20 cellular contexts compared by ENCODE assay signal in the genomic region with DNA sequence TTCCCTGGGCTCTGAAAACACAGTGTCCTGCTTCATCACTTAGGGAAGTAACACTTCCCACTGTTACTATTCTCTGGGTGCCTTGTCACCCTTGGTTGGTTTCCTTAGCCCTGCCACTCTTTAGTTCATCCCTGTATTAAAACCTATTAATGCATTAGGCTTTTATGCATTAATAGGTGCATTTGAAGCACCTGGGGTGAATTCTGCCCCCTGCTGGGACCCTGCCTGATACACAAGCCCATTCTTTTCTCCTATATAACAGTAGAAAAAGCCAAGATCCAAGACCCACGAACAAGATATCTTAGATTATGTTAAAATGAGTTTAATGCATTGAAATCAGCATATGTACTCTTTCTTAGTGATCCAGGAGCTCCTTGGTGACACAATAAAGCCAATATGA.
DNase-seq lines count a peak whose midpoint lies in the region; ATAC-seq and TF ChIP-seq lines count a peak whose summit lies in the region.
"Had no signal": no experiment of that assay in that cellular context is flagged by ENCODE, and none has a peak within 500 bp of the region (broad histone marks: within the 10 kb centered on the region; RNA-seq: fewer than 3 reads in every experiment).

No MANE protein-coding gene starts in this region.

- H3K4me1 ChIP-seq in mammary epithelial cell (ENCODE audit: insufficient read depth, low read length) (no peaks in the 10 kb centered on the region), endodermal cell (ENCODE audit: control insufficient read depth, insufficient read depth, low read length) (no peaks in the 10 kb centered on the region)
- H3K4me1 ChIP-seq: HAP-1 had no signal

- no peaks in the 10 kb centered on the region for H4K20me1 ChIP-seq in mammary epithelial cell (ENCODE audit: insufficient read depth, low read length)

- no peak overlapping the region for H2AFZ ChIP-seq in mammary epithelial cell (ENCODE audit: low read depth, low read length)
- H2AFZ ChIP-seq: PC-9 had no signal

- CTCF ChIA-PET in MCF 10A (lab: Yijun Ruan, JAX) (no interaction called here), mammary epithelial cell (lab: Charles Lee; ENCODE audit: low non-redundant PET) (no interaction called here)

- H3K27me3 Mint-ChIP-seq in MCF 10A (ENCODE audit: insufficient read depth, unreplicated experiment): peaks cover 35% of the 10 kb centered on the region
- no peaks in the 10 kb centered on the region for H3K27me3 Mint-ChIP-seq in endodermal cell (ENCODE audit: insufficient read depth)

- H3K9me3 ChIP-seq in mammary epithelial cell (replicated peaks; ENCODE audit: insufficient read depth, low read length): no peaks in the 10 kb centered on the region
- H3K9me3 ChIP-seq in endodermal cell (ENCODE audit: control insufficient read depth, low read length): no peaks in the 10 kb centered on the region
- H3K9me3 ChIP-seq: HAP-1 had no signal

- no peak overlapping the region for H3K4me2 ChIP-seq in mammary epithelial cell (ENCODE audit: insufficient read depth, low read depth, low read length)
- H3K4me2 ChIP-seq: PC-9 had no signal

- H3K9ac ChIP-seq in mammary epithelial cell (ENCODE audit: insufficient read depth, low read length) (no peak overlapping the region), endodermal cell (ENCODE audit: extremely low read depth, low read length, poor library complexity, severe bottlenecking) (no peak overlapping the region)

- dilution Hi-C loops in mammary epithelial cell (cut with HindIII; ENCODE audit: low sequenced_read_pairs): no loop called here

- H3K4me3 Mint-ChIP-seq in MCF 10A (ENCODE audit: unreplicated experiment) (no peak overlapping the region), endodermal cell (no peak overlapping the region)
- H3K4me3 Mint-ChIP-seq: T-cell had no signal

- no peak for ATAC-seq in GM21390 (IDR thresholded peaks at IDR 0.05; ENCODE audit: unreplicated experiment)
- no peak for ATAC-seq in GM21515 (IDR thresholded peaks at IDR 0.05; ENCODE audit: unreplicated experiment)
- ATAC-seq: T-cell had no signal

- POLR2A ChIA-PET in MCF 10A (lab: Yijun Ruan, JAX): no interaction called here

- DNase-seq in MCF 10A (ENCODE audit: unreplicated experiment) (no peak), mammary epithelial cell (no peak), NB4 (ENCODE audit: low read depth) (no peak), endodermal cell (no peak), cortex of kidney (lab: John Stamatoyannopoulos, UW) (no peak), C1 segment of cervical spinal cord (lab: John Stamatoyannopoulos, UW) (no peak)
- DNase-seq: KBM-7, MV-4-11, NCI-H1694 treated with DMSO at 0.1 percent for 48 hours, NCI-H2081 treated with DMSO at 0.1 percent for 48 hours, NCI-H2171 treated with DMSO at 0.1 percent for 48 hours, NCI-H446, NCI-H526, PC-9, RPMI8226, SIG-M5, T-cell had no signal

- BruUV-seq in MCF 10A (replicated peaks; lab: Mats Ljungman, UMichigan): no TSS peak
- BruUV-seq in mammary epithelial cell (replicated peaks; lab: Mats Ljungman, UMichigan): no TSS peak

- H3K4me1 Mint-ChIP-seq in MCF 10A (ENCODE audit: insufficient read depth, unreplicated experiment) (no peaks in the 10 kb centered on the region), endodermal cell (peaks cover 3% of the 10 kb centered on the region)
- H3K4me1 Mint-ChIP-seq: T-cell had no signal

- 0% methylated on average over 1 of the region's 1 CpG for WGBS in mammary epithelial cell (ENCODE audit: low coverage, missing lambda C conversion rate)
- 100% methylated on average over 1 of the region's 1 CpG; no CpG with 5 or more reads in 1 of the 2 experiments for WGBS in endodermal cell (ENCODE audit: insufficient coverage in 1 of 2, insufficient read length in 1 of 2), 2 experiments

- TF ChIP-seq CTCF in MCF 10A (IDR thresholded peaks at IDR 0.05; ENCODE audit: unreplicated experiment) (peak; percentile 14), mammary epithelial cell (conservative IDR thresholded peaks at IDR 0.05 in 1 of 2, IDR thresholded peaks at IDR 0.05 in 1 of 2; ENCODE audit: extremely low read depth in 1 of 2, insufficient read depth in 1 of 2, low read depth in 1 of 2, low read length in 2 of 2) (no peak), NB4 (IDR thresholded peaks at IDR 0.05; ENCODE audit: low read depth, low read length) (peak; percentile 23), endodermal cell (conservative IDR thresholded peaks at IDR 0.05) (peak; percentile 50)

- TF ChIP-seq POLR2A in NB4 (IDR thresholded peaks at IDR 0.05; ENCODE audit: extremely low read depth, insufficient read length): no peak

- H3K36me3 Mint-ChIP-seq in MCF 10A (ENCODE audit: insufficient read depth, unreplicated experiment) (no peaks in the 10 kb centered on the region), endodermal cell (ENCODE audit: low read depth) (no peaks in the 10 kb centered on the region)
- H3K36me3 Mint-ChIP-seq: T-cell had no signal

- H3K27ac Mint-ChIP-seq in MCF 10A (ENCODE audit: low read depth, unreplicated experiment) (no peak overlapping the region), endodermal cell (no peak overlapping the region)
- H3K27ac Mint-ChIP-seq: T-cell had no signal

- H3K4me3 ChIP-seq in mammary epithelial cell (replicated peaks in 1 of 3; ENCODE audit: insufficient read depth in 1 of 3, low read depth in 2 of 3, low read length in 3 of 3): no peak overlapping the region
- no peak overlapping the region for H3K4me3 ChIP-seq in NB4 (ENCODE audit: low read depth, low read length)
- H3K4me3 ChIP-seq in endodermal cell (ENCODE audit: low read length): no peak overlapping the region
- H3K4me3 ChIP-seq: HAP-1, PC-9 had no signal

- in situ Hi-C loops in mammary epithelial cell (cut with MboI; ENCODE audit: low sequenced_read_pairs in 2 of 2): no loop called here

- no peaks in the 10 kb centered on the region for H3K79me2 ChIP-seq in mammary epithelial cell (ENCODE audit: insufficient read depth, low read length)

- intact Hi-C loops in MCF 10A (cut with micrococcal nuclease) (no loop called here), mammary epithelial cell (cut with micrococcal nuclease) (no loop called here)

- H3K27me3 ChIP-seq in mammary epithelial cell (ENCODE audit: insufficient read depth, low read length) (peaks cover 2% of the 10 kb centered on the region), endodermal cell (ENCODE audit: control insufficient read depth, insufficient read depth, low read length, poor library complexity, severe bottlenecking) (no peaks in the 10 kb centered on the region)

- no peak overlapping the region for H3K27ac ChIP-seq in mammary epithelial cell (ENCODE audit: insufficient read depth, low read depth, low read length)
- no peak overlapping the region for H3K27ac ChIP-seq in endodermal cell (ENCODE audit: low read depth, low read length)
- H3K27ac ChIP-seq: PC-9 had no signal

- H3K36me3 ChIP-seq in mammary epithelial cell (ENCODE audit: insufficient read depth, low read length): no peaks in the 10 kb centered on the region
- H3K36me3 ChIP-seq in endodermal cell (ENCODE audit: control insufficient read depth, insufficient read depth, low read length): no peaks in the 10 kb centered on the region
- H3K36me3 ChIP-seq: HAP-1 had no signal

- H3K9me3 Mint-ChIP-seq in MCF 10A (ENCODE audit: unreplicated experiment) (no peaks in the 10 kb centered on the region), endodermal cell (no peaks in the 10 kb centered on the region)
- H3K9me3 Mint-ChIP-seq: T-cell had no signal

Comparison
In these comparisons a context has a peak if more than half of its experiments do, and no peak if none do; other contexts are left out.
1. CTCF ChIP-seq: peak in MCF 10A (single experiment), NB4 (single experiment) and endodermal cell (single experiment); none in mammary epithelial cell (0 of 2).